25 cellular contexts compared by ENCODE assay signal in genomic region chr22:31332010-31332409, GRCh38.
"Had no signal": no experiment of that assay in that cellular context is flagged by ENCODE, and none has a peak within 500 bp of the region (broad histone marks: within the 10 kb centered on the region; RNA-seq: fewer than 3 reads in every experiment).

No MANE protein-coding gene starts in this region.

- H3K4me1 ChIP-seq: parathyroid adenoma, transverse colon had no signal

- H3K27me3 ChIP-seq: esophagus muscularis mucosa, foreskin keratinocyte, heart right ventricle, spleen, testis, transverse colon had no signal

- H3K4me3 Mint-ChIP-seq: activated CD4-positive, alpha-beta memory T cell treated with anti-CD3 and anti-CD28 coated beads for 36 hours; activated CD4-positive, alpha-beta T cell treated with anti-CD3 and anti-CD28 coated beads, Interleukin-2, amount 10 ng/mL, durations not matched to agents 24 days and 14 days; activated naive CD4-positive, alpha-beta T cell treated with anti-CD3 and anti-CD28 coated beads, Interleukin-2, amount 10 ng/mL, durations not matched to agents 7 days and 5 days; activated T-cell treated with anti-CD3 and anti-CD28 coated beads, Interleukin-2, amount 50 U/mL, for 72 hours had no signal

- H3K9me3 Mint-ChIP-seq: activated CD4-positive, alpha-beta memory T cell treated with anti-CD3 and anti-CD28 coated beads for 36 hours; activated CD4-positive, alpha-beta T cell treated with anti-CD3 and anti-CD28 coated beads, Interleukin-2, amount 10 ng/mL, durations not matched to agents 24 days and 14 days; activated naive CD4-positive, alpha-beta T cell treated with anti-CD3 and anti-CD28 coated beads, Interleukin-2, amount 10 ng/mL, durations not matched to agents 7 days and 5 days; activated T-cell treated with anti-CD3 and anti-CD28 coated beads, Interleukin-2, amount 50 U/mL, for 72 hours; naive thymus-derived CD4-positive, alpha-beta T cell had no signal

- DNase-seq: activated CD4-positive, alpha-beta memory T cell treated with anti-CD3 and anti-CD28 coated beads for 36 hours; activated CD4-positive, alpha-beta T cell treated with anti-CD3 and anti-CD28 coated beads, Interleukin-2, amount 10 ng/mL, durations not matched to agents 24 days and 14 days; activated naive CD4-positive, alpha-beta T cell treated with anti-CD3 and anti-CD28 coated beads, Interleukin-2, amount 10 ng/mL, durations not matched to agents 7 days and 5 days; activated T-cell treated with anti-CD3 and anti-CD28 coated beads, Interleukin-2, amount 50 U/mL, for 72 hours; dermis blood vessel endothelial cell; effector CD4-positive, alpha-beta T cell; foreskin keratinocyte; heart right ventricle; kidney glomerular epithelial cell; mesendoderm; mucosa of descending colon; naive thymus-derived CD4-positive, alpha-beta T cell; nucleus accumbens; right cardiac atrium; spleen; stimulated activated CD4-positive, alpha-beta T cell treated with anti-CD3 and anti-CD28 coated beads, Interleukin-2, amount 100 ng/mL, for 48 hours; stimulated activated naive CD4-positive, alpha-beta T cell treated with Interleukin-2 at 50 U/mL for 16 hours; testis; transverse colon; WERI-Rb-1 had no signal

- ATAC-seq: activated CD4-positive, CD25-positive, alpha-beta regulatory T cell treated with anti-CD3 and anti-CD28 coated beads, Interleukin-2, amount 50 U/mL, for 24 hours; activated T-cell treated with anti-CD3 and anti-CD28 coated beads, Interleukin-2, amount 50 U/mL, for 72 hours; foreskin keratinocyte; heart right ventricle; left lobe of liver; mucosa of descending colon; naive thymus-derived CD4-positive, alpha-beta T cell; right cardiac atrium had no signal

- H2AFZ ChIP-seq: parathyroid adenoma had no signal

- H3K27ac ChIP-seq: esophagus muscularis mucosa, foreskin keratinocyte, heart right ventricle, parathyroid adenoma, spleen, testis, transverse colon, WERI-Rb-1 had no signal

- H3K27me3 Mint-ChIP-seq: activated CD4-positive, alpha-beta memory T cell treated with anti-CD3 and anti-CD28 coated beads for 36 hours; activated CD4-positive, alpha-beta T cell treated with anti-CD3 and anti-CD28 coated beads, Interleukin-2, amount 10 ng/mL, durations not matched to agents 24 days and 14 days; activated naive CD4-positive, alpha-beta T cell treated with anti-CD3 and anti-CD28 coated beads, Interleukin-2, amount 10 ng/mL, durations not matched to agents 7 days and 5 days; naive thymus-derived CD4-positive, alpha-beta T cell had no signal

- H3K9me3 ChIP-seq: esophagus muscularis mucosa, heart right ventricle, mucosa of descending colon, spleen, testis, transverse colon had no signal

- H3K27ac Mint-ChIP-seq: activated CD4-positive, alpha-beta memory T cell treated with anti-CD3 and anti-CD28 coated beads for 36 hours; activated CD4-positive, alpha-beta T cell treated with anti-CD3 and anti-CD28 coated beads, Interleukin-2, amount 10 ng/mL, durations not matched to agents 24 days and 14 days had no signal

- H3K4me3 ChIP-seq: esophagus muscularis mucosa, heart right ventricle, lung, mucosa of descending colon, spleen, testis, transverse colon had no signal

- H3K79me2 ChIP-seq: parathyroid adenoma had no signal
